8 cellular contexts compared by ENCODE assay signal in genomic region chr11:112128483-112129121, GRCh38. TPM values are rescaled to one million over a fixed set of nuclear protein-coding genes. Genes with fewer than 3 reads are reported as not detected.
DNase-seq lines count a peak whose midpoint lies in the region; ATAC-seq and TF ChIP-seq lines count a peak whose summit lies in the region.

No MANE protein-coding gene starts in this region.

- peak overlapping the region in 1 of 2 experiments; percentile 36 for H3K14ac ChIP-seq in mesenchymal stem cell (ENCODE audit: low read length in 2 of 2)

- DNase-seq in BJ (ENCODE audit: low read depth) (peak; percentile 64), NCI-H2029 (lab: John Stamatoyannopoulos, UW) (peak; percentile 94), body of pancreas (peak in 3 of 4 donors; percentile 21 to 46 (median 43)), mesenchymal stem cell (peak; percentile 89), iPS-NIHi11 (ENCODE audit: low spot score) (no peak), NCI-H1694 treated with DMSO at 0.1 percent for 48 hours (lab: John Stamatoyannopoulos, UW) (no peak)
- DNase-seq in activated naive CD4-positive, alpha-beta T cell treated with anti-CD3 and anti-CD28 coated beads for 36 hours: no peak

- H2AK5ac ChIP-seq in mesenchymal stem cell (ENCODE audit: low read length, severe bottlenecking): no peak overlapping the region

- CTCF ChIA-PET in BJ (lab: Yijun Ruan, JAX): interaction anchor here (0.6 to 2.4 kb wide), 2 partner anchors 13 to 14 kb away, joined by 3 to 7 read pairs; no protein-coding TSS in a partner anchor
- CTCF ChIA-PET in activated naive CD4-positive, alpha-beta T cell treated with anti-CD3 and anti-CD28 coated beads for 36 hours (lab: Charles Lee): interaction anchor here (0.6 to 1.2 kb wide), 2 partner anchors 16 to 41 kb away, joined by 3 read pairs; no protein-coding TSS in a partner anchor

- H3K27me3 Mint-ChIP-seq in activated naive CD4-positive, alpha-beta T cell treated with anti-CD3 and anti-CD28 coated beads for 36 hours (ENCODE audit: low read depth): no peaks in the 10 kb centered on the region

- H4K91ac ChIP-seq in mesenchymal stem cell (ENCODE audit: low read length): peak overlapping the region; percentile 50

- no peaks in the 10 kb centered on the region for H3K9me3 Mint-ChIP-seq in activated naive CD4-positive, alpha-beta T cell treated with anti-CD3 and anti-CD28 coated beads for 36 hours

- no peak overlapping the region for H3K4me2 ChIP-seq in mesenchymal stem cell (ENCODE audit: low read length, poor library complexity, severe bottlenecking)

- ATAC-seq in body of pancreas (no peak), GM21367 (IDR thresholded peaks at IDR 0.05; ENCODE audit: unreplicated experiment) (no peak)

- no peaks in the 10 kb centered on the region for H3K4me1 ChIP-seq in body of pancreas
- H3K4me1 ChIP-seq in mesenchymal stem cell (ENCODE audit: control insufficient read depth, insufficient read depth, low read depth, low read length): peaks cover 10% of the 10 kb centered on the region

- no peak overlapping the region for H2AFZ ChIP-seq in mesenchymal stem cell (ENCODE audit: low read depth, low read length)

- peak overlapping the region in 1 of 2 experiments; percentile 70 for H3K18ac ChIP-seq in mesenchymal stem cell (ENCODE audit: low read depth in 1 of 2, low read length in 2 of 2)

- H3K4ac ChIP-seq in mesenchymal stem cell (ENCODE audit: low read depth in 1 of 2, low read length in 2 of 2): no peak overlapping the region

- intact Hi-C loops in body of pancreas (cut with DNase I): no loop called here
- intact Hi-C loops in activated naive CD4-positive, alpha-beta T cell treated with anti-CD3 and anti-CD28 coated beads for 36 hours (cut with micrococcal nuclease): no loop called here

- peak overlapping the region in 1 of 2 experiments; percentile 45 for H2BK12ac ChIP-seq in mesenchymal stem cell (ENCODE audit: low read length in 2 of 2)

- 56 to 82% methylated on average over 2 to 3 of the region's 3 CpGs for WGBS in body of pancreas, 2 donors
- WGBS in mesenchymal stem cell: 25% methylated on average over 3 of the region's 3 CpGs

- H3K36me3 Mint-ChIP-seq in activated naive CD4-positive, alpha-beta T cell treated with anti-CD3 and anti-CD28 coated beads for 36 hours (ENCODE audit: low read depth): no peaks in the 10 kb centered on the region

- no peaks in the 10 kb centered on the region for H3K4me1 Mint-ChIP-seq in activated naive CD4-positive, alpha-beta T cell treated with anti-CD3 and anti-CD28 coated beads for 36 hours (ENCODE audit: low read depth)

- H3K4me3 ChIP-seq in BJ (ENCODE audit: low read depth, low read length) (no peak overlapping the region), body of pancreas (no peak overlapping the region), mesenchymal stem cell (ENCODE audit: insufficient read depth in 1 of 2, low read depth in 1 of 2, low read length in 2 of 2) (no peak overlapping the region)

- H3K27ac Mint-ChIP-seq in activated naive CD4-positive, alpha-beta T cell treated with anti-CD3 and anti-CD28 coated beads for 36 hours: no peak overlapping the region

- no peaks in the 10 kb centered on the region for H3K9me3 ChIP-seq in body of pancreas
- no peaks in the 10 kb centered on the region for H3K9me3 ChIP-seq in mesenchymal stem cell (ENCODE audit: control insufficient read depth, low read length)

- no peak overlapping the region for H3K23ac ChIP-seq in mesenchymal stem cell (ENCODE audit: low read length in 2 of 2)

- no peak overlapping the region for H2BK15ac ChIP-seq in mesenchymal stem cell (ENCODE audit: low read depth, poor library complexity, severe bottlenecking)

- TF ChIP-seq CTCF in BJ (IDR thresholded peaks at IDR 0.05; ENCODE audit: insufficient read depth, low read depth, low read length): no peak
- TF ChIP-seq CTCF in body of pancreas (IDR thresholded peaks at IDR 0.05): no peak

- no peak overlapping the region for H2BK5ac ChIP-seq in mesenchymal stem cell (ENCODE audit: low read depth, low read length, poor library complexity, severe bottlenecking)

- H2BK120ac ChIP-seq in mesenchymal stem cell (ENCODE audit: low read depth, low read length): peak overlapping the region; percentile 34

- H3K27ac ChIP-seq in body of pancreas (no peak overlapping the region), mesenchymal stem cell (ENCODE audit: low read length, poor library complexity, severe bottlenecking) (peak overlapping the region; percentile 39)

- H3K27me3 ChIP-seq in BJ (ENCODE audit: control insufficient read depth, insufficient read depth, low read length) (no peaks in the 10 kb centered on the region), body of pancreas (no peaks in the 10 kb centered on the region), mesenchymal stem cell (ENCODE audit: control insufficient read depth in 1 of 2, insufficient read depth in 1 of 2, low read length in 2 of 2) (no peaks in the 10 kb centered on the region)

- no peak overlapping the region for H3K9ac ChIP-seq in mesenchymal stem cell (ENCODE audit: low read length)

- no peaks in the 10 kb centered on the region; the same call in 1 of the 2 replicates for H3K36me3 ChIP-seq in BJ (ENCODE audit: control insufficient read depth, insufficient read depth, low read length)
- no peaks in the 10 kb centered on the region for H3K36me3 ChIP-seq in body of pancreas (replicated peaks in 1 of 2; ENCODE audit: insufficient read depth in 1 of 2, low read depth in 2 of 2)
- no peaks in the 10 kb centered on the region for H3K36me3 ChIP-seq in mesenchymal stem cell (ENCODE audit: control insufficient read depth in 1 of 2, insufficient read depth in 2 of 2, low read depth in 1 of 2, low read length in 2 of 2)

- H3K4me3 Mint-ChIP-seq in activated naive CD4-positive, alpha-beta T cell treated with anti-CD3 and anti-CD28 coated beads for 36 hours: no peak overlapping the region

- H3K79me1 ChIP-seq in mesenchymal stem cell (replicated peaks; ENCODE audit: low read length, poor library complexity, severe bottlenecking): no peaks in the 10 kb centered on the region

- peak overlapping the region; percentile 60 for H4K8ac ChIP-seq in mesenchymal stem cell (ENCODE audit: low read length)

- POLR2A ChIA-PET in BJ (lab: Charles Lee): no interaction called here

- no peak for TF ChIP-seq POLR2A in body of pancreas (IDR thresholded peaks at IDR 0.05)

RNA-seq across cellular contexts. Expression of gene IL18, which starts 35.3 kb away (rescaled TPM):
- polyA plus RNA-seq in BJ (2011; rRNA removed): 1.5 and 2.7 TPM in 2 replicates
- 0.36 and 0.57 TPM in 2 replicates for polyA minus RNA-seq in BJ (2011; rRNA and poly(A)+ RNA removed)
- 10 to 100 TPM in 1 of 2 donors, 1 to 10 TPM in 1; 3.3 to 22.8 TPM for total RNA-seq in body of pancreas
- 32.6 TPM for polyA plus RNA-seq in mesenchymal stem cell (2013, experiment 1 of 2)
- polyA plus RNA-seq in mesenchymal stem cell (2013, experiment 2 of 2): 32.9 TPM
- not detected for total RNA-seq in activated naive CD4-positive, alpha-beta T cell treated with anti-CD3 and anti-CD28 coated beads for 36 hours

RNA-seq across cellular contexts. Expression of gene TEX12, which starts 38.6 kb away (rescaled TPM):
- not detected in 2 replicates for polyA plus RNA-seq in BJ (2011; rRNA removed)
- not detected in 2 replicates for polyA minus RNA-seq in BJ (2011; rRNA and poly(A)+ RNA removed)
- total RNA-seq in body of pancreas: not detected
- polyA plus RNA-seq in mesenchymal stem cell (2013, experiment 1 of 2): not detected
- polyA plus RNA-seq in mesenchymal stem cell (2013, experiment 2 of 2): 0.07 TPM
- not detected for total RNA-seq in activated naive CD4-positive, alpha-beta T cell treated with anti-CD3 and anti-CD28 coated beads for 36 hours

RNA-seq across cellular contexts. Expression of gene SDHD, which starts 41.9 kb away (rescaled TPM):
- polyA plus RNA-seq in BJ (2011; rRNA removed): 131 and 207 TPM in 2 replicates
- polyA minus RNA-seq in BJ (2011; rRNA and poly(A)+ RNA removed): 125 and 163 TPM in 2 replicates
- total RNA-seq in body of pancreas: 10 to 100 TPM; 27.4 to 68.5 TPM
- polyA plus RNA-seq in mesenchymal stem cell (2013, experiment 1 of 2): 59.5 TPM
- 62.1 TPM for polyA plus RNA-seq in mesenchymal stem cell (2013, experiment 2 of 2)
- 100 to 1,000 TPM; 101 to 115 TPM for total RNA-seq in activated naive CD4-positive, alpha-beta T cell treated with anti-CD3 and anti-CD28 coated beads for 36 hours

RNA-seq across cellular contexts. Expression of gene TIMM8B, which starts 42.0 kb away (rescaled TPM):
- polyA plus RNA-seq in BJ (2011; rRNA removed): 112 and 118 TPM in 2 replicates
- 7.9 and 9.2 TPM in 2 replicates for polyA minus RNA-seq in BJ (2011; rRNA and poly(A)+ RNA removed)
- total RNA-seq in body of pancreas: 1 to 10 TPM; 7.5 to 9.6 TPM
- 139 TPM for polyA plus RNA-seq in mesenchymal stem cell (2013, experiment 1 of 2)
- 138 TPM for polyA plus RNA-seq in mesenchymal stem cell (2013, experiment 2 of 2)
- 10 to 100 TPM; 35.4 to 41.7 TPM for total RNA-seq in activated naive CD4-positive, alpha-beta T cell treated with anti-CD3 and anti-CD28 coated beads for 36 hours

RNA-seq across cellular contexts. Expression of gene BCO2, which starts 46.7 kb away (rescaled TPM):
- 0.56 and 0.85 TPM in 2 replicates for polyA plus RNA-seq in BJ (2011; rRNA removed)
- 0.09 and 1.6 TPM in 2 replicates for polyA minus RNA-seq in BJ (2011; rRNA and poly(A)+ RNA removed)
- total RNA-seq in body of pancreas: 1 to 10 TPM; 3.6 to 4.2 TPM
- 5.3 TPM for polyA plus RNA-seq in mesenchymal stem cell (2013, experiment 1 of 2)
- polyA plus RNA-seq in mesenchymal stem cell (2013, experiment 2 of 2): 4.9 TPM
- total RNA-seq in activated naive CD4-positive, alpha-beta T cell treated with anti-CD3 and anti-CD28 coated beads for 36 hours: under 1 TPM; 0.30 to 0.45 TPM

Comparison
In these comparisons a context has a peak if more than half of its experiments do, and no peak if none do; other contexts are left out.
1. DNase-seq: peak in BJ (single experiment), NCI-H2029 (single experiment), body of pancreas (3 of 4) and mesenchymal stem cell (single experiment); none in iPS-NIHi11 (single experiment), activated naive CD4-positive, alpha-beta T cell treated with anti-CD3 and anti-CD28 coated beads for 36 hours (single experiment) and NCI-H1694 treated with DMSO at 0.1 percent for 48 hours (single experiment).
2. RNA of gene IL18, which starts 35.3 kb away (total RNA-seq): 3.3 to 22.8 TPM in body of pancreas; not detected in activated naive CD4-positive, alpha-beta T cell treated with anti-CD3 and anti-CD28 coated beads for 36 hours; every median in the first group is over 4 times any median in the second.